2 cellular contexts compared by ENCODE assay signal in the genomic region with DNA sequence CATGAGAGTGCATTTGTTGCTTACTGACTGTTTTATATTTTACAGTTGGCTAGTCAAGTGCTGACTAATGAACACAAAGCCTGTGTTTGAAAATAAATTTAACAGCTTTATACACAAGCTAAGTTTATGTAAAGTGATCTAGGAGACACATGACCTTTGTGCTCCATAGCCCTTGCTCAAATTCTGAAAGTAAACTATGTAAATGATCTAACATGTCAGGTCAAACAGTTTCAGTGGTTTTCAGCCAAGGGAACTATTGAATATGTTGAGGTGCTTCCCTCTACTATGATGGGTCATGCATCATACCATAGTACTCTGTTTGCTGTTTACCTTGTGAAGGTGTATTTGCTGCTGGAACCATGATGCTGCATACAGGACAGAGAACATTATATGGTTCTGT.
TF ChIP-seq lines count a peak whose summit lies in the region.

No MANE protein-coding gene starts in this region.

TF ChIP-seq in HepG2, 621 proteins besides CTCF, POLR2A, EP300 and RAD21 (continued from another document):
- TF ChIP-seq, protein P1, sequence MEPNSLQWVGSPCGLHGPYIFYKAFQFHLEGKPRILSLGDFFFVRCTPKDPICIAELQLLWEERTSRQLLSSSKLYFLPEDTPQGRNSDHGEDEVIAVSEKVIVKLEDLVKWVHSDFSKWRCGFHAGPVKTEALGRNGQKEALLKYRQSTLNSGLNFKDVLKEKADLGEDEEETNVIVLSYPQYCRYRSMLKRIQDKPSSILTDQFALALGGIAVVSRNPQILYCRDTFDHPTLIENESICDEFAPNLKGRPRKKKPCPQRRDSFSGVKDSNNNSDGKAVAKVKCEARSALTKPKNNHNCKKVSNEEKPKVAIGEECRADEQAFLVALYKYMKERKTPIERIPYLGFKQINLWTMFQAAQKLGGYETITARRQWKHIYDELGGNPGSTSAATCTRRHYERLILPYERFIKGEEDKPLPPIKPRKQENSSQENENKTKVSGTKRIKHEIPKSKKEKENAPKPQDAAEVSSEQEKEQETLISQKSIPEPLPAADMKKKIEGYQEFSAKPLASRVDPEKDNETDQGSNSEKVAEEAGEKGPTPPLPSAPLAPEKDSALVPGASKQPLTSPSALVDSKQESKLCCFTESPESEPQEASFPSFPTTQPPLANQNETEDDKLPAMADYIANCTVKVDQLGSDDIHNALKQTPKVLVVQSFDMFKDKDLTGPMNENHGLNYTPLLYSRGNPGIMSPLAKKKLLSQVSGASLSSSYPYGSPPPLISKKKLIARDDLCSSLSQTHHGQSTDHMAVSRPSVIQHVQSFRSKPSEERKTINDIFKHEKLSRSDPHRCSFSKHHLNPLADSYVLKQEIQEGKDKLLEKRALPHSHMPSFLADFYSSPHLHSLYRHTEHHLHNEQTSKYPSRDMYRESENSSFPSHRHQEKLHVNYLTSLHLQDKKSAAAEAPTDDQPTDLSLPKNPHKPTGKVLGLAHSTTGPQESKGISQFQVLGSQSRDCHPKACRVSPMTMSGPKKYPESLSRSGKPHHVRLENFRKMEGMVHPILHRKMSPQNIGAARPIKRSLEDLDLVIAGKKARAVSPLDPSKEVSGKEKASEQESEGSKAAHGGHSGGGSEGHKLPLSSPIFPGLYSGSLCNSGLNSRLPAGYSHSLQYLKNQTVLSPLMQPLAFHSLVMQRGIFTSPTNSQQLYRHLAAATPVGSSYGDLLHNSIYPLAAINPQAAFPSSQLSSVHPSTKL (CRISPR knock-in tag; IDR thresholded peaks at IDR 0.05) = 0 out of 2 replicates have a peak, but pooled peaks have one; percentile 16
- TF ChIP-seq STAG1 (CRISPR knock-in tag; IDR thresholded peaks at IDR 0.05) (no peak), RARA (CRISPR knock-in tag; IDR thresholded peaks at IDR 0.05) (peak; percentile 32; the same call in 1 of the 2 replicates), SAP130 (CRISPR knock-in tag; IDR thresholded peaks at IDR 0.05; ENCODE audit: low read depth) (peak; percentile 33; the same call in 1 of the 2 replicates), HNF4A (CRISPR knock-in tag; IDR thresholded peaks at IDR 0.05) (peak; percentile 45; the same call in 1 of the 2 replicates), FOXA3 (CRISPR knock-in tag; IDR thresholded peaks at IDR 0.05) (peak; percentile 36; the same call in 1 of the 2 replicates), PPARG (CRISPR knock-in tag; conservative IDR thresholded peaks at IDR 0.05) (peak; percentile 53; the same call in 1 of the 2 replicates), ZMYM4 (CRISPR knock-in tag; IDR thresholded peaks at IDR 0.05) (no peak; the same call in 1 of the 2 replicates), PCBP2 (optimal IDR thresholded peaks at IDR 0.05; ENCODE audit: low read depth, low read length, poor library complexity, severe bottlenecking) (no peak), GATAD2A (CRISPR knock-in tag; IDR thresholded peaks at IDR 0.05) (peak; percentile 38; the same call in 1 of the 2 replicates), SOX13 (IDR thresholded peaks at IDR 0.05) (no peak), SOX13 (CRISPR knock-in tag; conservative IDR thresholded peaks at IDR 0.05 in 1 of 2, IDR thresholded peaks at IDR 0.05 in 1 of 2) (peak in 1 of 2 experiments; percentile 15; a peak in 1 of 4 replicates), JUN (CRISPR knock-in tag; IDR thresholded peaks at IDR 0.05) (no peak), ZNF644 (CRISPR knock-in tag; IDR thresholded peaks at IDR 0.05; ENCODE audit: low read depth) (peak; percentile 35; the same call in 1 of the 2 replicates)
- TF ChIP-seq, protein P2, sequence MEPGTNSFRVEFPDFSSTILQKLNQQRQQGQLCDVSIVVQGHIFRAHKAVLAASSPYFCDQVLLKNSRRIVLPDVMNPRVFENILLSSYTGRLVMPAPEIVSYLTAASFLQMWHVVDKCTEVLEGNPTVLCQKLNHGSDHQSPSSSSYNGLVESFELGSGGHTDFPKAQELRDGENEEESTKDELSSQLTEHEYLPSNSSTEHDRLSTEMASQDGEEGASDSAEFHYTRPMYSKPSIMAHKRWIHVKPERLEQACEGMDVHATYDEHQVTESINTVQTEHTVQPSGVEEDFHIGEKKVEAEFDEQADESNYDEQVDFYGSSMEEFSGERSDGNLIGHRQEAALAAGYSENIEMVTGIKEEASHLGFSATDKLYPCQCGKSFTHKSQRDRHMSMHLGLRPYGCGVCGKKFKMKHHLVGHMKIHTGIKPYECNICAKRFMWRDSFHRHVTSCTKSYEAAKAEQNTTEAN (CRISPR knock-in tag; conservative IDR thresholded peaks at IDR 0.05) = no peak
- TF ChIP-seq, protein P3, sequence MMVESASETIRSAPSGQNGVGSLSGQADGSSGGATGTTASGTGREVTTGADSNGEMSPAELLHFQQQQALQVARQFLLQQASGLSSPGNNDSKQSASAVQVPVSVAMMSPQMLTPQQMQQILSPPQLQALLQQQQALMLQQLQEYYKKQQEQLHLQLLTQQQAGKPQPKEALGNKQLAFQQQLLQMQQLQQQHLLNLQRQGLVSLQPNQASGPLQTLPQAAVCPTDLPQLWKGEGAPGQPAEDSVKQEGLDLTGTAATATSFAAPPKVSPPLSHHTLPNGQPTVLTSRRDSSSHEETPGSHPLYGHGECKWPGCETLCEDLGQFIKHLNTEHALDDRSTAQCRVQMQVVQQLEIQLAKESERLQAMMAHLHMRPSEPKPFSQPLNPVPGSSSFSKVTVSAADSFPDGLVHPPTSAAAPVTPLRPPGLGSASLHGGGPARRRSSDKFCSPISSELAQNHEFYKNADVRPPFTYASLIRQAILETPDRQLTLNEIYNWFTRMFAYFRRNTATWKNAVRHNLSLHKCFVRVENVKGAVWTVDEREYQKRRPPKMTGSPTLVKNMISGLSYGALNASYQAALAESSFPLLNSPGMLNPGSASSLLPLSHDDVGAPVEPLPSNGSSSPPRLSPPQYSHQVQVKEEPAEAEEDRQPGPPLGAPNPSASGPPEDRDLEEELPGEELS (CRISPR knock-in tag; IDR thresholded peaks at IDR 0.05) = peak; percentile 46; the same call in 1 of the 2 replicates
- TF ChIP-seq, protein P4, sequence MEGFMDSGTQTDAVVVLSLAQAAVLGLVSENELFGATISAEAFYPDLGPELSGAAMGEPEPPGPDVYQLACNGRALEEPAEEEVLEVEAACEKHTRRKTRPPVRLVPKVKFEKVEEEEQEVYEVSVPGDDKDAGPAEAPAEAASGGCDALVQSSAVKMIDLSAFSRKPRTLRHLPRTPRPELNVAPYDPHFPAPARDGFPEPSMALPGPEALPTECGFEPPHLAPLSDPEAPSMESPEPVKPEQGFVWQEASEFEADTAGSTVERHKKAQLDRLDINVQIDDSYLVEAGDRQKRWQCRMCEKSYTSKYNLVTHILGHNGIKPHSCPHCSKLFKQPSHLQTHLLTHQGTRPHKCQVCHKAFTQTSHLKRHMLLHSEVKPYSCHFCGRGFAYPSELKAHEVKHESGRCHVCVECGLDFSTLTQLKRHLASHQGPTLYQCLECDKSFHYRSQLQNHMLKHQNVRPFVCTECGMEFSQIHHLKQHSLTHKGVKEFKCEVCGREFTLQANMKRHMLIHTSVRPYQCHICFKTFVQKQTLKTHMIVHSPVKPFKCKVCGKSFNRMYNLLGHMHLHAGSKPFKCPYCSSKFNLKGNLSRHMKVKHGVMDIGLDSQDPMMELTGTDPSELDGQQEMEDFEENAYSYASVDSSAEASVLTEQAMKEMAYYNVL (CRISPR knock-in tag; IDR thresholded peaks at IDR 0.05; ENCODE audit: borderline replicate concordance) = no peak
- TF ChIP-seq, protein P5, sequence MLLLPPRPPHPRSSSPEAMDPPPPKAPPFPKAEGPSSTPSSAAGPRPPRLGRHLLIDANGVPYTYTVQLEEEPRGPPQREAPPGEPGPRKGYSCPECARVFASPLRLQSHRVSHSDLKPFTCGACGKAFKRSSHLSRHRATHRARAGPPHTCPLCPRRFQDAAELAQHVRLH (CRISPR knock-in tag; IDR thresholded peaks at IDR 0.05; ENCODE audit: borderline replicate concordance, low read depth) = no peak
TF ChIP-seq in HepG2: peak in this region for 12.

TF ChIP-seq in HEK293T, 16 proteins besides CTCF, POLR2A, EP300 and RAD21 (continued from another document):
- TF ChIP-seq FOXA1 (IDR thresholded peaks at IDR 0.05) (no peak), ELF4 (IDR thresholded peaks at IDR 0.05) (no peak), SUZ12 (IDR thresholded peaks at IDR 0.05) (no peak), BHLHE40 (IDR thresholded peaks at IDR 0.05; ENCODE audit: borderline replicate concordance) (no peak), CTBP1 (IDR thresholded peaks at IDR 0.05; ENCODE audit: borderline replicate concordance) (no peak), L3MBTL2 (conservative IDR thresholded peaks at IDR 0.05) (no peak), LEF1 (IDR thresholded peaks at IDR 0.05; ENCODE audit: borderline replicate concordance) (no peak), ARNT (IDR thresholded peaks at IDR 0.05) (no peak), TARDBP (IDR thresholded peaks at IDR 0.05) (no peak), HDGF (IDR thresholded peaks at IDR 0.05; ENCODE audit: borderline replicate concordance) (no peak), FOXK2 (IDR thresholded peaks at IDR 0.05) (no peak)
- TF ChIP-seq, protein P6, sequence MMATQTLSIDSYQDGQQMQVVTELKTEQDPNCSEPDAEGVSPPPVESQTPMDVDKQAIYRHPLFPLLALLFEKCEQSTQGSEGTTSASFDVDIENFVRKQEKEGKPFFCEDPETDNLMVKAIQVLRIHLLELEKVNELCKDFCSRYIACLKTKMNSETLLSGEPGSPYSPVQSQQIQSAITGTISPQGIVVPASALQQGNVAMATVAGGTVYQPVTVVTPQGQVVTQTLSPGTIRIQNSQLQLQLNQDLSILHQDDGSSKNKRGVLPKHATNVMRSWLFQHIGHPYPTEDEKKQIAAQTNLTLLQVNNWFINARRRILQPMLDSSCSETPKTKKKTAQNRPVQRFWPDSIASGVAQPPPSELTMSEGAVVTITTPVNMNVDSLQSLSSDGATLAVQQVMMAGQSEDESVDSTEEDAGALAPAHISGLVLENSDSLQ (IDR thresholded peaks at IDR 0.05) = no peak
